Comparison of ENCODE assay signal across 9 cellular contexts in genomic region chr6:107712523-107713213, GRCh38.
DNase-seq lines count a peak whose midpoint lies in the region; ATAC-seq and TF ChIP-seq lines count a peak whose summit lies in the region.
"Had no signal": no experiment of that assay in that cellular context is flagged by ENCODE, and none has a peak within 500 bp of the region (broad histone marks: within the 10 kb centered on the region; RNA-seq: fewer than 3 reads in every experiment).

No MANE protein-coding gene starts in this region.

- in situ Hi-C loops in gastrocnemius medialis (cut with MboI; ENCODE audit: low sequenced_read_pairs in 4 of 4): loop anchor here in 1 of 4 donors (25.0 kb wide), 1 partner anchor 400 kb away; no protein-coding TSS in a partner anchor

- no peak overlapping the region for H3K9ac ChIP-seq in PC-3 (ENCODE audit: low read length)

- H3K4me1 ChIP-seq in PC-3 (ENCODE audit: insufficient read depth, low read length): no peaks in the 10 kb centered on the region
- peaks cover 0 to 8% of the 10 kb centered on the region in 2 donors for H3K4me1 ChIP-seq in gastrocnemius medialis
- H3K4me1 ChIP-seq: A549 had no signal

- DNase-seq in NCI-H146 (lab: John Stamatoyannopoulos, UW) (peak; percentile 15), NCI-H146 treated with DMSO at 0.1 percent for 48 hours (lab: John Stamatoyannopoulos, UW; ENCODE audit: unreplicated experiment) (no peak), PC-3 (no peak), epithelial cell of esophagus (ENCODE audit: low read depth) (peak; percentile 90), gastrocnemius medialis (no peak), HuH-7.5 (ENCODE audit: low spot score) (no peak)

- no peak for TF ChIP-seq CTCF in PC-3 (conservative IDR thresholded peaks at IDR 0.05; ENCODE audit: low read depth, low read length)
- TF ChIP-seq CTCF in epithelial cell of esophagus (IDR thresholded peaks at IDR 0.05; ENCODE audit: insufficient read depth, low read depth, low read length, missing control alignments): no peak
- no peak for TF ChIP-seq CTCF in gastrocnemius medialis (IDR thresholded peaks at IDR 0.05 in 4 of 5, conservative IDR thresholded peaks at IDR 0.05 in 1 of 5)

- H3K36me3 ChIP-seq in PC-3 (ENCODE audit: low read depth, low read length) (no peaks in the 10 kb centered on the region), gastrocnemius medialis (no peaks in the 10 kb centered on the region)

- no peaks in the 10 kb centered on the region for H3K79me2 ChIP-seq in PC-3 (ENCODE audit: low read length)

- BruUV-seq in PC-3 (replicated peaks; lab: Mats Ljungman, UMichigan): no TSS peak

- TF ChIP-seq POLR2A in gastrocnemius medialis (IDR thresholded peaks at IDR 0.05): no peak

- H3K27me3 ChIP-seq in PC-3 (ENCODE audit: low read length) (peaks cover 13% of the 10 kb centered on the region; the same call in 1 of the 2 replicates), gastrocnemius medialis (no peaks in the 10 kb centered on the region)

- H3K4me3 ChIP-seq in PC-3 (ENCODE audit: low read length) (no peak overlapping the region), epithelial cell of esophagus (ENCODE audit: low read length) (no peak overlapping the region), gastrocnemius medialis (peak overlapping the region in 3 of 4 donors; percentile 5 to 25 (median 10))
- H3K4me3 ChIP-seq: A549 had no signal

- no peak overlapping the region for H2AFZ ChIP-seq in PC-3 (ENCODE audit: low read length)

- POLR2A ChIA-PET in PC-3 (lab: Charles Lee; ENCODE audit: unreplicated experiment): no interaction called here

- intact Hi-C loops in PC-3 (cut with micrococcal nuclease): no loop called here
- intact Hi-C loops in gastrocnemius medialis (cut with DNase I; ENCODE audit: low total_unique reads): no loop called here

- ATAC-seq in PC-3 (no peak), gastrocnemius medialis (no peak), GM18519 (IDR thresholded peaks at IDR 0.05; ENCODE audit: low FRiP score, unreplicated experiment) (no peak), HG03439 (IDR thresholded peaks at IDR 0.05; ENCODE audit: unreplicated experiment) (no peak)
- ATAC-seq: A549 had no signal

- H3F3A ChIP-seq in PC-3 (ENCODE audit: low read length, unreplicated experiment): no peaks in the 10 kb centered on the region

- CTCF ChIA-PET in PC-3 (lab: Charles Lee): interaction anchor here (0.6 kb wide), 1 partner anchor 69 kb away, joined by 3 read pairs; no protein-coding TSS in a partner anchor

- H3K9me3 ChIP-seq in PC-3 (ENCODE audit: low read length) (no peaks in the 10 kb centered on the region), gastrocnemius medialis (no peaks in the 10 kb centered on the region)
- H3K9me3 ChIP-seq: A549 had no signal

- H3K27ac ChIP-seq in PC-3 (ENCODE audit: low read length) (no peak overlapping the region), gastrocnemius medialis (no peak overlapping the region)
- H3K27ac ChIP-seq: A549 had no signal

- H3K4me2 ChIP-seq in PC-3 (ENCODE audit: low read length): peak overlapping the region; percentile 6; the same call in 1 of the 2 replicates
- H3K4me2 ChIP-seq: A549 had no signal

- no peaks in the 10 kb centered on the region for H4K20me1 ChIP-seq in PC-3 (ENCODE audit: low read length)

- H3K9me2 ChIP-seq in PC-3 (replicated peaks; ENCODE audit: low read length): no peaks in the 10 kb centered on the region

Comparison
In these comparisons a context has a peak if more than half of its experiments do, and no peak if none do; other contexts are left out.
1. DNase-seq: peak in NCI-H146 (single experiment) and epithelial cell of esophagus (single experiment); none in NCI-H146 treated with DMSO at 0.1 percent for 48 hours (single experiment), PC-3 (single experiment), gastrocnemius medialis (0 of 2) and HuH-7.5 (single experiment).
2. H3K4me3 ChIP-seq: peak in gastrocnemius medialis (3 of 4); none in PC-3 (single experiment) and epithelial cell of esophagus (single experiment).